27 cellular contexts compared by ENCODE assay signal in genomic region chr13:42458193-42458592, GRCh38.
"Had no signal": no experiment of that assay in that cellular context is flagged by ENCODE, and none has a peak within 500 bp of the region (broad histone marks: within the 10 kb centered on the region; RNA-seq: fewer than 3 reads in every experiment).

No MANE protein-coding gene starts in this region.

- H3K4me3 Mint-ChIP-seq: immature natural killer cell; mesothelial cell of epicardium; naive thymus-derived CD8-positive, alpha-beta T cell; nephron; neural crest cell; stimulated activated naive B cell treated with anti-CD40 and anti-IgM and Interleukin-4, amounts not matched to agents 10 μg/mL and 1 μg/mL and 100 μg/mL, for 72 hours had no signal

- H3K4me1 Mint-ChIP-seq: immature natural killer cell, mesothelial cell of epicardium, nephron, neural crest cell had no signal

- FAIRE-seq: islet of Langerhans, kidney had no signal

- H3K4me1 ChIP-seq: left ventricle myocardium inferior, right atrium auricular region, right lobe of liver, stomach, testis, thyroid gland, upper lobe of right lung, uterus had no signal

- DNase-seq: hypothalamus; immature natural killer cell; kidney; left ventricle myocardium inferior; mesendoderm; naive thymus-derived CD8-positive, alpha-beta T cell; nucleus accumbens; right lobe of liver; stimulated activated CD4-positive, alpha-beta T cell treated with anti-CD3 and anti-CD28 coated beads, Interleukin-12 subunit alpha, Interleukin-12 subunit beta, amount 100 ng/mL, for 4 hours; stimulated activated CD4-positive, alpha-beta T cell treated with anti-CD3 and anti-CD28 coated beads, Interleukin-15, amount 100 ng/mL, for 24 hours; stimulated activated CD4-positive, alpha-beta T cell treated with anti-CD3 and anti-CD28 coated beads, Interleukin-2, amount 100 ng/mL, for 24 hours; stimulated activated CD4-positive, alpha-beta T cell treated with anti-CD3 and anti-CD28 coated beads, Interleukin-4, amount 100 ng/mL, for 1 hour; stimulated activated naive B cell treated with anti-CD40 and anti-IgM and Interleukin-4, amounts not matched to agents 10 μg/mL and 1 μg/mL and 100 μg/mL, for 72 hours; stimulated activated naive CD8-positive, alpha-beta T cell treated with anti-CD3 and anti-CD28 coated beads, Interleukin-15, Interleukin-2, amounts not matched to agents 100 U/mL and 50 U/mL, for 24 hours; stomach; testis; thyroid gland; trophoblast cell; upper lobe of right lung; uterus had no signal

- H3K36me3 Mint-ChIP-seq: mesothelial cell of epicardium had no signal

- H3K4me3 ChIP-seq: left ventricle myocardium inferior, lung, right atrium auricular region, right lobe of liver, stomach, testis, thyroid gland, upper lobe of right lung, uterus had no signal

- H3K27ac ChIP-seq: left ventricle myocardium inferior, right atrium auricular region, right lobe of liver, stomach, testis, thyroid gland, upper lobe of right lung, uterus had no signal

- H3K27ac Mint-ChIP-seq: immature natural killer cell; mesothelial cell of epicardium; naive thymus-derived CD8-positive, alpha-beta T cell; nephron; progenitor cell of endocrine pancreas; stimulated activated naive B cell treated with anti-CD40 and anti-IgM and Interleukin-4, amounts not matched to agents 10 μg/mL and 1 μg/mL and 100 μg/mL, for 72 hours had no signal

- H3K27me3 Mint-ChIP-seq: naive thymus-derived CD8-positive, alpha-beta T cell; progenitor cell of endocrine pancreas; stimulated activated naive B cell treated with anti-CD40 and anti-IgM and Interleukin-4, amounts not matched to agents 10 μg/mL and 1 μg/mL and 100 μg/mL, for 72 hours had no signal

- ATAC-seq: naive thymus-derived CD8-positive, alpha-beta T cell; right lobe of liver; stimulated activated naive B cell treated with anti-CD40 and anti-IgM and Interleukin-4, amounts not matched to agents 10 μg/mL and 1 μg/mL and 100 μg/mL, for 72 hours; stimulated activated naive CD8-positive, alpha-beta T cell treated with anti-CD3 and anti-CD28 coated beads, Interleukin-15, Interleukin-2, amounts not matched to agents 100 U/mL and 50 U/mL, for 24 hours; upper lobe of right lung had no signal

- H3K36me3 ChIP-seq: left ventricle myocardium inferior, right atrium auricular region, right lobe of liver, stomach, thyroid gland, upper lobe of right lung, uterus had no signal

- H3K9me3 ChIP-seq: right lobe of liver, testis, thyroid gland, upper lobe of right lung, uterus had no signal

- H3K27me3 ChIP-seq: right atrium auricular region, right lobe of liver, stomach, testis, thyroid gland, upper lobe of right lung, uterus had no signal
